9 cellular contexts compared by ENCODE assay signal in genomic region chrX:105190252-105190853, GRCh38. TPM values are rescaled to one million over a fixed set of nuclear protein-coding genes. Genes with fewer than 3 reads are reported as not detected.
A peak's percentile ranks its signal among the peaks of the same experiment; 100 is the strongest.
DNase-seq lines count a peak whose midpoint lies in the region; ATAC-seq and TF ChIP-seq lines count a peak whose summit lies in the region.
"Had no signal": no experiment of that assay in that cellular context is flagged by ENCODE, and none has a peak within 500 bp of the region (broad histone marks: within the 10 kb centered on the region; RNA-seq: fewer than 3 reads in every experiment).

No MANE protein-coding gene starts in this region.

- H3K27ac ChIP-seq in cardiac muscle cell (no peak overlapping the region), mammary epithelial cell (ENCODE audit: insufficient read depth, low read depth, low read length) (no peak overlapping the region), mesenchymal stem cell (ENCODE audit: low read length, poor library complexity, severe bottlenecking) (no peak overlapping the region)

- intact Hi-C loops in cardiac septum (cut with DNase I) = loop anchor here (10.0 kb wide), 1 partner anchor 514 kb away; no protein-coding TSS in a partner anchor
- intact Hi-C loops in mammary epithelial cell (cut with micrococcal nuclease) = loop anchor here (2.0 to 10.0 kb wide), 6 partner anchors 263 to 1343 kb away; partner anchors contain the start of gene IL1RAPL2

- no TSS peak for BruUV-seq in mammary epithelial cell (replicated peaks; lab: Mats Ljungman, UMichigan)

- H2BK5ac ChIP-seq in mesenchymal stem cell (ENCODE audit: low read depth, low read length, poor library complexity, severe bottlenecking) = no peak overlapping the region

- H3K4me1 ChIP-seq in cardiac muscle cell (ENCODE audit: low read depth) (no peaks in the 10 kb centered on the region), mammary epithelial cell (ENCODE audit: insufficient read depth, low read length) (no peaks in the 10 kb centered on the region), mesenchymal stem cell (ENCODE audit: control insufficient read depth, insufficient read depth, low read depth, low read length) (no peaks in the 10 kb centered on the region)

- H2BK15ac ChIP-seq in mesenchymal stem cell (ENCODE audit: low read depth, poor library complexity, severe bottlenecking) = no peak overlapping the region

- H4K91ac ChIP-seq in mesenchymal stem cell (ENCODE audit: low read length) = no peak overlapping the region

- H3K4ac ChIP-seq in mesenchymal stem cell (ENCODE audit: low read depth in 1 of 2, low read length in 2 of 2) = no peak overlapping the region

- H3K4me3 ChIP-seq in cardiac muscle cell (no peak overlapping the region), mammary epithelial cell (replicated peaks in 1 of 3; ENCODE audit: insufficient read depth in 1 of 3, low read depth in 2 of 3, low read length in 3 of 3) (no peak overlapping the region), mesenchymal stem cell (ENCODE audit: insufficient read depth in 1 of 2, low read depth in 1 of 2, low read length in 2 of 2) (no peak overlapping the region)

- in situ Hi-C loops in mammary epithelial cell (cut with MboI; ENCODE audit: low sequenced_read_pairs in 2 of 2) = loop anchor here in 1 of 2 donors (25.0 kb wide), 1 partner anchor 253 kb away; no protein-coding TSS in a partner anchor

- H2AFZ ChIP-seq in mammary epithelial cell (ENCODE audit: low read depth, low read length) = no peak overlapping the region
- no peak overlapping the region for H2AFZ ChIP-seq in mesenchymal stem cell (ENCODE audit: low read depth, low read length)

- H3K4me2 ChIP-seq in mammary epithelial cell (ENCODE audit: insufficient read depth, low read depth, low read length) (no peak overlapping the region), mesenchymal stem cell (ENCODE audit: low read length, poor library complexity, severe bottlenecking) (no peak overlapping the region)

- dilution Hi-C loops in mammary epithelial cell (cut with HindIII; ENCODE audit: low sequenced_read_pairs) = no loop called here

- H3K18ac ChIP-seq in mesenchymal stem cell (ENCODE audit: low read depth in 1 of 2, low read length in 2 of 2) = no peak overlapping the region

- H2BK120ac ChIP-seq in mesenchymal stem cell (ENCODE audit: low read depth, low read length) = no peak overlapping the region

- H3K9me3 ChIP-seq in cardiac muscle cell (ENCODE audit: low read depth) (no peaks in the 10 kb centered on the region), mammary epithelial cell (replicated peaks; ENCODE audit: insufficient read depth, low read length) (no peaks in the 10 kb centered on the region), mesenchymal stem cell (ENCODE audit: control insufficient read depth, low read length) (no peaks in the 10 kb centered on the region)

- H4K20me1 ChIP-seq in mammary epithelial cell (ENCODE audit: insufficient read depth, low read length) = no peaks in the 10 kb centered on the region

- TF ChIP-seq CTCF in cardiac muscle cell (IDR thresholded peaks at IDR 0.05; ENCODE audit: low read depth, low read length) = peak; percentile 59
- TF ChIP-seq CTCF in mammary epithelial cell (conservative IDR thresholded peaks at IDR 0.05 in 1 of 2, IDR thresholded peaks at IDR 0.05 in 1 of 2; ENCODE audit: extremely low read depth in 1 of 2, insufficient read depth in 1 of 2, low read depth in 1 of 2, low read length in 2 of 2) = peak; percentile 78 to 93

- H2BK12ac ChIP-seq in mesenchymal stem cell (ENCODE audit: low read length in 2 of 2) = no peak overlapping the region

- no peak overlapping the region for H2AK5ac ChIP-seq in mesenchymal stem cell (ENCODE audit: low read length, severe bottlenecking)

- DNase-seq in cardiac muscle cell (ENCODE audit: low read depth in 1 of 2, low spot score in 1 of 2) (peak; percentile 40 to 55), cardiac septum (ENCODE audit: low spot score) (no peak), Kasumi-1 (lab: John Stamatoyannopoulos, UW) (peak; percentile 4 to 25), mammary epithelial cell (peak; percentile 22), mesenchymal stem cell (peak; percentile 32), SHP77 treated with DMSO at 0.1 percent for 48 hours (lab: John Stamatoyannopoulos, UW) (no peak)

- CTCF ChIA-PET in mammary epithelial cell (lab: Charles Lee; ENCODE audit: low non-redundant PET) = interaction anchor here (0.6 to 0.9 kb wide), 4 partner anchors 141 to 995 kb away, joined by 3 to 5 read pairs (median 4); no protein-coding TSS in a partner anchor

- H3K79me2 ChIP-seq in mammary epithelial cell (ENCODE audit: insufficient read depth, low read length) = no peaks in the 10 kb centered on the region

- no peak overlapping the region for H3K14ac ChIP-seq in mesenchymal stem cell (ENCODE audit: low read length in 2 of 2)

- WGBS in mammary epithelial cell (ENCODE audit: low coverage, missing lambda C conversion rate) = 8% methylated on average over 2 of the region's 2 CpGs
- no CpG with 5 or more reads among the region's 2 CpGs for WGBS in mesenchymal stem cell

- no peak overlapping the region for H4K8ac ChIP-seq in mesenchymal stem cell (ENCODE audit: low read length)

- H3K36me3 ChIP-seq in cardiac muscle cell (no peaks in the 10 kb centered on the region), mammary epithelial cell (ENCODE audit: insufficient read depth, low read length) (no peaks in the 10 kb centered on the region), mesenchymal stem cell (ENCODE audit: control insufficient read depth in 1 of 2, insufficient read depth in 2 of 2, low read depth in 1 of 2, low read length in 2 of 2) (no peaks in the 10 kb centered on the region)

- no peak overlapping the region for H3K23ac ChIP-seq in mesenchymal stem cell (ENCODE audit: low read length in 2 of 2)

- no peak for ATAC-seq in GM21360 (IDR thresholded peaks at IDR 0.05; ENCODE audit: unreplicated experiment)
- no peak for ATAC-seq in GM21619 (IDR thresholded peaks at IDR 0.05; ENCODE audit: unreplicated experiment)

- H3K79me1 ChIP-seq in mesenchymal stem cell (replicated peaks; ENCODE audit: low read length, poor library complexity, severe bottlenecking) = no peaks in the 10 kb centered on the region

- H3K9ac ChIP-seq in mammary epithelial cell (ENCODE audit: insufficient read depth, low read length) (no peak overlapping the region), mesenchymal stem cell (ENCODE audit: low read length) (no peak overlapping the region)

- no peaks in the 10 kb centered on the region for H3K27me3 ChIP-seq in cardiac muscle cell
- peaks cover 3% of the 10 kb centered on the region for H3K27me3 ChIP-seq in mammary epithelial cell (ENCODE audit: insufficient read depth, low read length)
- peaks cover 0 to 26% of the 10 kb centered on the region in 2 experiments for H3K27me3 ChIP-seq in mesenchymal stem cell (ENCODE audit: control insufficient read depth in 1 of 2, insufficient read depth in 1 of 2, low read length in 2 of 2)

RNA-seq across cellular contexts. Expression of gene TEX13A, which starts 30.1 kb away (rescaled TPM):
- total RNA-seq in cardiac muscle cell = not detected in 2 replicates
- not detected in 2 replicates for polyA plus RNA-seq in cardiac muscle cell
- total RNA-seq in cardiac septum = not detected
- not detected for total RNA-seq in mammary epithelial cell
- polyA plus RNA-seq in mammary epithelial cell = not detected
- polyA minus RNA-seq in mammary epithelial cell = not detected
- not detected for polyA plus RNA-seq in mesenchymal stem cell (2013, experiment 1 of 2)
- polyA plus RNA-seq in mesenchymal stem cell (2013, experiment 2 of 2) = not detected
- polyA plus RNA-seq: adipose tissue had no signal

Comparison
In these comparisons a context has a peak if more than half of its experiments do, and no peak if none do; other contexts are left out.
1. DNase-seq: peak in cardiac muscle cell (2 of 2), Kasumi-1 (2 of 2), mammary epithelial cell (single experiment) and mesenchymal stem cell (single experiment); none in cardiac septum (single experiment) and SHP77 treated with DMSO at 0.1 percent for 48 hours (single experiment).